In the genomic region with DNA sequence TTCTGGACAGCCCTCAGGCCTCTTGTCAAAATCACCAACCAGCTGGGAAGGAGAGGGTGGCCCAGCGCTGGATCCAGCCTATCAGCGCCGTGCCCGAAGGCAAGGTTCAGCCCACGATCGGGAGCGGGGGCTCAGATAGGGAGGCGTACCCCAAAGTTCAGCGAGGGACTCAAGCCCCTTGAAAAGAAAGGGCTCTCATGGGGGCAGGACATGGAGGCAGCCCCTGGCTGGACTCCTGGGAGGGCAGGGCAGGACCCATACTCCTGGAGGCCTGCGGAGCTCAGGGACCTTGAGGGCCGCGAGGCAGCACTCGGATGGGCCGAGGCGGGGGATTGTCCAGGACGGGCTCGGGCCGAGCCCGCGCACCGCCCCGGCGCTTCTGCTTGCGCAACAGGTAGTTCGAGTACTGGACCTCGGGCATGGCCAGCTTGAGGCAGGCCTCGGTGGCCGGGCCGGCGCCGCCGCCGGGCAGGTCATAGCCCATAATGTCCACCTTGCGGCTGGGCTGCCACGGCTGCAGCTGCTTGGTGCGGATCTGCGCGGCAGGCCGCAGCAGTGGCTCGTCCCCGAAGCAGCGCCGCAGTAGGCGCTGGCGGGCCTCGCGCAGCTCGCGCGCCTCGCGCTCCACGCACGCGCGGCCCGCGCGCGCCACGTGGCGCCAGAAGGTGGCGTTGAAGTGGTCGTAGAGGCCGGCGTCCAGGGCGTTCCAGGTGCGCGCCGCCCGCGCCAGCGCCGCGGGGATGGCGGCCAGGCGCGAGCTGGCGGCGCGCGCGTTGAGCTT, we compare ENCODE assay signal across 1 cellular context.
A peak's percentile ranks its signal among the peaks of the same experiment; 100 is the strongest.
TF ChIP-seq lines count a peak whose summit lies in the region.

No MANE protein-coding gene starts in this region.

TF ChIP-seq in HepG2, 621 proteins besides CTCF, POLR2A, EP300 and RAD21:
- peak; percentile 48; the same call in 1 of the 2 replicates for TF ChIP-seq CEBPB (IDR thresholded peaks at IDR 0.05; ENCODE audit: borderline replicate concordance, low read depth, low read length)
- no peak for TF ChIP-seq PHF5A (CRISPR knock-in tag; IDR thresholded peaks at IDR 0.05; ENCODE audit: low read depth, unreplicated experiment)
- TF ChIP-seq MZF1 (CRISPR knock-in tag; IDR thresholded peaks at IDR 0.05; ENCODE audit: borderline replicate concordance) = no peak
TF ChIP-seq in HepG2: peak in this region for 1.
